In the genomic region with DNA sequence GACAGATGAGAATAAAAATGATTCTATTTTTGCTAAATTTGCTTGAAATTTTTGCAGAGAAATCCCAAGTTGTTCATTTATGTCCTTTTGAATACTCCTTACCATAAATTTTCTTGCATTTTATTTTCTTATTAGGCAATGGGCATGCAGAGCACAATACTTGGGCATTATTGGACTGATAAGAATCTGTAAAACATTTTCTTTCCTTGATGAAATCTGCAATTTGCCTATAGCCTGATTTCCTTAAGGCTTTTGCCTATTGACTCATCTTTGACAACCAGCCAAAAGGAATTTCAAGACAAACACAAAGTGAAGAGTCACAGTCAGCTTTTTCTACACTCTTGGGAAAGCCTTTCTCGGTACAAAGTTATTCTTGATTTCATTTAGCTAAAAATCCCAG, we compare ENCODE assay signal across 14 cellular contexts. TPM values are rescaled to one million over a fixed set of nuclear protein-coding genes. Genes with fewer than 3 reads are reported as not detected.
DNase-seq lines count a peak whose midpoint lies in the region; ATAC-seq and TF ChIP-seq lines count a peak whose summit lies in the region.
"Had no signal": no experiment of that assay in that cellular context is flagged by ENCODE, and none has a peak within 500 bp of the region (broad histone marks: within the 10 kb centered on the region; RNA-seq: fewer than 3 reads in every experiment).

No MANE protein-coding gene starts in this region.

- peaks cover 12% of the 10 kb centered on the region for H3F3A ChIP-seq in GM23248 (ENCODE audit: insufficient read depth)

- H3K9me3 ChIP-seq in GM23248 (ENCODE audit: low read depth): no peaks in the 10 kb centered on the region
- peaks cover 4% of the 10 kb centered on the region; the same call in 1 of the 2 replicates for H3K9me3 ChIP-seq in SK-N-MC (ENCODE audit: low read depth, low read length)
- no peaks in the 10 kb centered on the region for H3K9me3 ChIP-seq in fibroblast of lung (ENCODE audit: control insufficient read depth, insufficient read depth, low read depth, low read length)
- H3K9me3 ChIP-seq: vagina had no signal

- DNase-seq in GM23248 (peak; percentile 93), SK-N-MC (ENCODE audit: low read depth, low spot score) (peak; percentile 53), fibroblast of lung (ENCODE audit: low read depth in 2 of 2) (peak; percentile 83 to 97), smooth muscle cell of the brain vasculature (ENCODE audit: low read depth, low spot score) (peak; percentile 69), GM10266 (ENCODE audit: extremely low spot score) (no peak), activated gamma-delta T cell (lab: John Stamatoyannopoulos, UW) (no peak)
- DNase-seq in stimulated activated naive CD8-positive, alpha-beta T cell treated with anti-CD3 and anti-CD28 coated beads, Interleukin-15, Interleukin-2, amounts not matched to agents 100 U/mL and 50 U/mL, for 24 hours: no peak
- DNase-seq: head of caudate nucleus, NCI-H187, T-helper 9 cell had no signal

- H3K27me3 ChIP-seq in GM23248 (replicated peaks; ENCODE audit: insufficient read depth) (no peaks in the 10 kb centered on the region), fibroblast of lung (ENCODE audit: control insufficient read depth, insufficient read depth, low read length) (no peaks in the 10 kb centered on the region)
- H3K27me3 ChIP-seq: ascending aorta, vagina had no signal

- H3K27ac ChIP-seq in GM23248: peak overlapping the region; percentile 53
- H3K27ac ChIP-seq in SK-N-MC: peak overlapping the region; percentile 52; the same call in 1 of the 2 replicates
- no peak overlapping the region for H3K27ac ChIP-seq in fibroblast of lung (ENCODE audit: insufficient read depth, low read length)
- H3K27ac ChIP-seq: ascending aorta, vagina had no signal

- H3K9me2 ChIP-seq in GM23248 (ENCODE audit: insufficient read depth): no peaks in the 10 kb centered on the region

- no peaks in the 10 kb centered on the region for H4K20me1 ChIP-seq in GM23248 (ENCODE audit: insufficient read depth)
- no peaks in the 10 kb centered on the region for H4K20me1 ChIP-seq in fibroblast of lung (ENCODE audit: control insufficient read depth, extremely low read depth, insufficient read depth, low read length)

- H3K9ac ChIP-seq in GM23248 (peak overlapping the region; percentile 5; the same call in 1 of the 2 replicates), SK-N-MC (ENCODE audit: insufficient read length) (no peak overlapping the region), fibroblast of lung (ENCODE audit: insufficient read depth, low read length) (no peak overlapping the region)

- TF ChIP-seq CTCF in fibroblast of lung (conservative IDR thresholded peaks at IDR 0.05 in 1 of 2, IDR thresholded peaks at IDR 0.05 in 1 of 2; ENCODE audit: low read depth in 1 of 2, low read length in 2 of 2) (no peak), GM10266 (IDR thresholded peaks at IDR 0.05; ENCODE audit: control insufficient read depth, insufficient read depth, low read depth, missing control alignments) (no peak)

- H2AFZ ChIP-seq in GM23248 (0 out of 2 replicates have a peak overlapping the region, but pooled peaks have one; percentile 41), fibroblast of lung (ENCODE audit: low read length) (no peak overlapping the region)

- H3K4me3 ChIP-seq in GM23248: 0 out of 2 replicates have a peak overlapping the region, but pooled peaks have one; percentile 15
- no peak overlapping the region for H3K4me3 ChIP-seq in SK-N-MC
- H3K4me3 ChIP-seq in fibroblast of lung (replicated peaks in 1 of 4; ENCODE audit: control extremely low read depth in 1 of 4, insufficient read depth in 1 of 4, low read depth in 3 of 4, low read length in 4 of 4): no peak overlapping the region
- H3K4me3 ChIP-seq: ascending aorta, vagina had no signal

- in situ Hi-C loops in GM23248 (cut with MboI): no loop called here

- H3K4me1 ChIP-seq in GM23248 (ENCODE audit: insufficient read depth): peaks cover 14% of the 10 kb centered on the region
- H3K4me1 ChIP-seq in fibroblast of lung (ENCODE audit: control insufficient read depth, extremely low read depth, insufficient read depth, low read length): peaks cover 8% of the 10 kb centered on the region
- H3K4me1 ChIP-seq: ascending aorta, vagina had no signal

- H3K36me3 ChIP-seq in GM23248 (ENCODE audit: low read depth) (no peaks in the 10 kb centered on the region), SK-N-MC (ENCODE audit: insufficient read depth, low read length) (no peaks in the 10 kb centered on the region), fibroblast of lung (ENCODE audit: control insufficient read depth, insufficient read depth, low read length) (no peaks in the 10 kb centered on the region)
- H3K36me3 ChIP-seq: ascending aorta, vagina had no signal

- WGBS in GM23248 (ENCODE audit: low coverage in 1 of 2, low lambda C conversion rate in 2 of 2, missing lambda C conversion rate in 2 of 2), 2 experiments: 2 to 4% methylated on average over 1 of the region's 1 CpG

- no peak for ATAC-seq in stimulated activated naive CD8-positive, alpha-beta T cell treated with anti-CD3 and anti-CD28 coated beads, Interleukin-15, Interleukin-2, amounts not matched to agents 100 U/mL and 50 U/mL, for 24 hours
- ATAC-seq: HepG2, sciatic nerve had no signal

- H3K4me2 ChIP-seq in GM23248 (ENCODE audit: unreplicated experiment) (peak overlapping the region; percentile 72), fibroblast of lung (ENCODE audit: extremely low read depth, insufficient read depth, low read length) (no peak overlapping the region)

- H3K79me2 ChIP-seq in GM23248 (ENCODE audit: insufficient read depth) (no peaks in the 10 kb centered on the region), fibroblast of lung (ENCODE audit: control insufficient read depth, insufficient read depth, low read length) (no peaks in the 10 kb centered on the region)

RNA-seq across cellular contexts. Expression of gene GNAT3, which starts 30.5 kb away (rescaled TPM):
- not detected in 2 replicates for total RNA-seq in GM23248 (2014; rRNA removed; shearing (Covaris generic))
- polyA plus RNA-seq in GM23248 (2016; fragmentation: Nextera tagmentation; extraction: Ambion mirVana) (not detected in 2 replicates), fibroblast of lung (not detected in 2 replicates)
- not detected in 2 replicates for total RNA-seq in fibroblast of lung
- not detected in 2 replicates for polyA plus RNA-seq in fibroblast of lung (2012)
- not detected in 2 replicates for polyA minus RNA-seq in fibroblast of lung (ENCODE audit: low replicate concordance)
- total RNA-seq: ascending aorta, HepG2, sciatic nerve, vagina had no signal
- polyA plus RNA-seq: HepG2 had no signal

Comparison
In these comparisons a context has a peak if more than half of its experiments do, and no peak if none do; other contexts are left out.
1. DNase-seq: peak in GM23248 (single experiment), SK-N-MC (single experiment), fibroblast of lung (2 of 2) and smooth muscle cell of the brain vasculature (single experiment); none in GM10266 (single experiment), activated gamma-delta T cell (single experiment) and stimulated activated naive CD8-positive, alpha-beta T cell treated with anti-CD3 and anti-CD28 coated beads, Interleukin-15, Interleukin-2, amounts not matched to agents 100 U/mL and 50 U/mL, for 24 hours (single experiment).